In the genomic region with DNA sequence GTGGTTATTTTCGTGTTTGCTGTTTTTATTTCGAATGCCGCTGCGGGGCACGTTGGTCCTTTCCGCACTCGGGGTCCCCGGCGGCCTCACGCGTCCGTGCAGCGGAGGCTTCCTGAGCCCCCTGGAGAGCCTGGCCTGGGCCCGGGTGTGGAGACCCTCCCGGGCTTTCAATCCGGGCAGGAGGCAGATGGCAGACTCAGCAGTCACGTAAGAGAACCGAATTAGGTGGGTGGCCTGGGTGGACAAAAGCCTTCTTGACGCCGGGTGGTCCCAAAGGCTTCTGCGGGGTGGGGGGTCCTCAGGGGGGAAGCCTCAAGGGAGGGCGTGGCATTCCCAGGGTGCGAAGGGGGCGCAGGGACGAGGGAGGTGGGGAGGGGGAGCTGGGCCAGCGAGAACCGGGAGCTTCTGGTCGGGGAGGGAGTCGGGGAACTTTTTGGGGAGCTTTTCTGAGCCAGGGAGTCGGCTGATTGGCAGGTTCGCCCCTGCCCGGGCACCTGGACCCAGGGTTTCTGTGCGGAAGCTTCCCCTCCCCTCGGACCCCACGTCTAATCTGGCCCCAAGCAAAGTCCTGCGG, we compare ENCODE assay signal across 6 cellular contexts. TPM values are rescaled to one million over a fixed set of nuclear protein-coding genes. Genes with fewer than 3 reads are reported as not detected.
DNase-seq lines count a peak whose midpoint lies in the region; TF ChIP-seq lines count a peak whose summit lies in the region.

No MANE protein-coding gene starts in this region.

- H3K79me2 ChIP-seq in hepatocyte: peaks cover 16% of the 10 kb centered on the region

- H3K4me1 Mint-ChIP-seq in activated naive CD4-positive, alpha-beta T cell treated with anti-CD3 and anti-CD28 coated beads, Interleukin-2, amount 50 U/mL, for 24 hours: peaks cover 15% of the 10 kb centered on the region

- H3K4me3 Mint-ChIP-seq in activated naive CD4-positive, alpha-beta T cell treated with anti-CD3 and anti-CD28 coated beads, Interleukin-2, amount 50 U/mL, for 24 hours: peak overlapping the region; percentile 86

- H3K27me3 Mint-ChIP-seq in activated naive CD4-positive, alpha-beta T cell treated with anti-CD3 and anti-CD28 coated beads, Interleukin-2, amount 50 U/mL, for 24 hours: peaks cover 14% of the 10 kb centered on the region

- peak overlapping the region; percentile 78 for H2AFZ ChIP-seq in hepatocyte

- no peaks in the 10 kb centered on the region for H3K9me3 Mint-ChIP-seq in activated naive CD4-positive, alpha-beta T cell treated with anti-CD3 and anti-CD28 coated beads, Interleukin-2, amount 50 U/mL, for 24 hours

- no peaks in the 10 kb centered on the region for H3K9me2 ChIP-seq in hepatocyte (replicated peaks; ENCODE audit: insufficient read depth)

- no peak for DNase-seq in activated naive CD4-positive, alpha-beta T cell treated with Interleukin-2 at 50 U/mL for 16 hours
- DNase-seq in hepatocyte (ENCODE audit: low spot score): peak; percentile 48
- peak; percentile 55 for DNase-seq in ureter (ENCODE audit: low spot score)
- DNase-seq in SKM-1 (lab: John Stamatoyannopoulos, UW; ENCODE audit: unreplicated experiment): no peak
- DNase-seq in Ammon's horn (ENCODE audit: low spot score): no peak

- peak overlapping the region; percentile 99 for H3K27ac ChIP-seq in hepatocyte

- H3K9me3 ChIP-seq in hepatocyte (ENCODE audit: low read depth): no peaks in the 10 kb centered on the region

- H3K36me3 Mint-ChIP-seq in activated naive CD4-positive, alpha-beta T cell treated with anti-CD3 and anti-CD28 coated beads, Interleukin-2, amount 50 U/mL, for 24 hours: peaks cover 4% of the 10 kb centered on the region

- H3K27ac Mint-ChIP-seq in activated naive CD4-positive, alpha-beta T cell treated with anti-CD3 and anti-CD28 coated beads, Interleukin-2, amount 50 U/mL, for 24 hours: peak overlapping the region; percentile 92

- H3K4me2 ChIP-seq in hepatocyte: peak overlapping the region; percentile 95

- 13% methylated on average over 23 of the region's 36 CpGs for WGBS in hepatocyte (ENCODE audit: low lambda C conversion rate, missing lambda C conversion rate)

- peak overlapping the region; percentile 66 for H3K4me3 ChIP-seq in hepatocyte

- peaks cover 30% of the 10 kb centered on the region for H3K4me1 ChIP-seq in hepatocyte (ENCODE audit: insufficient read depth)

- no peaks in the 10 kb centered on the region for H3K36me3 ChIP-seq in hepatocyte (replicated peaks; ENCODE audit: insufficient read depth, low read depth)

- peaks cover 16% of the 10 kb centered on the region for H3K27me3 ChIP-seq in hepatocyte

- no peak for TF ChIP-seq CTCF in hepatocyte (IDR thresholded peaks at IDR 0.05; ENCODE audit: poor library complexity)

- H4K20me1 ChIP-seq in hepatocyte (ENCODE audit: insufficient read depth, poor library complexity, severe bottlenecking): no peaks in the 10 kb centered on the region

RNA-seq across cellular contexts. Expression of gene HES4, which starts 1.2 kb away (rescaled TPM):
- total RNA-seq in hepatocyte (21.4 and 28.7 TPM in 2 replicates), ureter (63.6 TPM)
- polyA plus RNA-seq in hepatocyte: 74.5 and 107 TPM in 2 replicates

RNA-seq across cellular contexts. Expression of gene ISG15, which starts 12.2 kb away (rescaled TPM):
- total RNA-seq in hepatocyte: 62.3 and 86.0 TPM in 2 replicates
- 88.5 and 89.6 TPM in 2 replicates for polyA plus RNA-seq in hepatocyte
- total RNA-seq in ureter: 14.9 TPM

RNA-seq across cellular contexts. Expression of gene AGRN, which starts 18.8 kb away (rescaled TPM):
- total RNA-seq in hepatocyte: 51.8 and 81.8 TPM in 2 replicates
- 53.3 and 61.2 TPM in 2 replicates for polyA plus RNA-seq in hepatocyte
- total RNA-seq in ureter: 227 TPM

RNA-seq across cellular contexts. Expression of gene PERM1, which starts 19.3 kb away (rescaled TPM):
- total RNA-seq in hepatocyte (not detected in 2 replicates), ureter (0.10 TPM)
- polyA plus RNA-seq in hepatocyte: 1.3 and 1.6 TPM in 2 replicates

RNA-seq across cellular contexts. Expression of gene PLEKHN1, which starts 34.9 kb away (rescaled TPM):
- total RNA-seq in hepatocyte: 0.60 and 0.72 TPM in 2 replicates
- polyA plus RNA-seq in hepatocyte: 2.4 and 5.6 TPM in 2 replicates
- total RNA-seq in ureter: 28.5 TPM

Comparison
In these comparisons a context has a peak if more than half of its experiments do, and no peak if none do; other contexts are left out.
1. DNase-seq: peak in hepatocyte (single experiment) and ureter (single experiment); none in activated naive CD4-positive, alpha-beta T cell treated with Interleukin-2 at 50 U/mL for 16 hours (single experiment), SKM-1 (single experiment) and Ammon's horn (single experiment).